ENCODE assay signal across 15 cellular contexts in genomic region chr9:85276743-85277142, GRCh38.
"Had no signal": no experiment of that assay in that cellular context is flagged by ENCODE, and none has a peak within 500 bp of the region (broad histone marks: within the 10 kb centered on the region; RNA-seq: fewer than 3 reads in every experiment).

No MANE protein-coding gene starts in this region.

- H3K9me3 ChIP-seq: mucosa of descending colon, sigmoid colon, stomach had no signal

- H3K27ac ChIP-seq: sigmoid colon, skin epidermis, stomach had no signal

- H3K4me3 ChIP-seq: mucosa of descending colon, sigmoid colon, skin epidermis, stomach had no signal

- ATAC-seq: effector memory CD8-positive, alpha-beta T cell; left colon; left ventricle myocardium superior; mucosa of descending colon; naive thymus-derived CD8-positive, alpha-beta T cell had no signal

- H3K36me3 ChIP-seq: sigmoid colon, stomach had no signal

- DNase-seq: effector memory CD8-positive, alpha-beta T cell; erythroblast; head of caudate nucleus; hippocampal formation; left colon; left ventricle myocardium superior; mucosa of descending colon; naive thymus-derived CD8-positive, alpha-beta T cell; posterior cingulate gyrus; sigmoid colon; stimulated activated CD4-positive, alpha-beta T cell treated with anti-CD3 and anti-CD28 coated beads, Interleukin-2, amount 100 ng/mL, for 24 hours; stimulated activated CD4-positive, alpha-beta T cell treated with anti-CD3 and anti-CD28 coated beads, Interleukin-4, amount 100 ng/mL, for 4 hours; stimulated activated naive CD4-positive, alpha-beta T cell; stomach had no signal

- H3K27me3 ChIP-seq: sigmoid colon, stomach had no signal

- H3K4me1 ChIP-seq: sigmoid colon, stomach had no signal
